ENCODE assay signal across 21 cellular contexts in genomic region chr5:113161806-113162205, GRCh38.
DNase-seq lines count a peak whose midpoint lies in the region; ATAC-seq, FAIRE-seq and TF ChIP-seq lines count a peak whose summit lies in the region.
"Had no signal": no experiment of that assay in that cellular context is flagged by ENCODE, and none has a peak within 500 bp of the region (broad histone marks: within the 10 kb centered on the region; RNA-seq: fewer than 3 reads in every experiment).

No MANE protein-coding gene starts in this region.

- no peaks in the 10 kb centered on the region for H3K4me1 Mint-ChIP-seq in Caco-2 (ENCODE audit: low read depth, unreplicated experiment)

- peak overlapping the region; percentile 83 for H3K4me2 ChIP-seq in keratinocyte (ENCODE audit: control insufficient read depth, extremely low read depth, insufficient read depth, low read depth, low read length)

- BruUV-seq in Caco-2 (replicated peaks; lab: Mats Ljungman, UMichigan), result no TSS peak

- H3K27ac Mint-ChIP-seq in Caco-2 (ENCODE audit: unreplicated experiment), result no peak overlapping the region
- H3K27ac Mint-ChIP-seq: CD4-positive, alpha-beta T cell had no signal

- peak overlapping the region; percentile 95 for H3K27ac ChIP-seq in keratinocyte (ENCODE audit: control insufficient read depth, insufficient read depth, low read length)
- H3K27ac ChIP-seq: GM23248, Peyer's patch, upper lobe of right lung had no signal

- peak; percentile 65 for DNase-seq in DMS 273 treated with DMSO at 0.1 percent for 48 hours (lab: John Stamatoyannopoulos, UW)
- DNase-seq in NCI-H1694 treated with DMSO at 0.1 percent for 48 hours (lab: John Stamatoyannopoulos, UW), result peak; percentile 60
- DNase-seq in epithelial cell of esophagus (ENCODE audit: low read depth), result peak; percentile 95
- peak; percentile 63 for DNase-seq in keratinocyte (ENCODE audit: low read depth, low spot score)
- no peak for DNase-seq in pons (ENCODE audit: low spot score)
- DNase-seq in Caco-2, result no peak
- DNase-seq in omental fat pad (ENCODE audit: low spot score), result no peak
- DNase-seq: anterior cingulate cortex; CD4-positive, alpha-beta T cell; DMS79; effector memory CD4-positive, alpha-beta T cell; GM23248; hypothalamus; midbrain; NCI-H187; Peyer's patch; stimulated activated CD4-positive, alpha-beta T cell treated with anti-CD3 and anti-CD28 coated beads, Interleukin-15, amount 100 ng/mL, for 24 hours; stimulated activated naive CD4-positive, alpha-beta T cell treated with Interleukin-2 at 50 U/mL for 16 hours; upper lobe of right lung had no signal

- peaks cover 17% of the 10 kb centered on the region for H3K27me3 Mint-ChIP-seq in Caco-2 (ENCODE audit: insufficient read depth, unreplicated experiment)
- H3K27me3 Mint-ChIP-seq: CD4-positive, alpha-beta T cell had no signal

- intact Hi-C loops in Caco-2 (cut with micrococcal nuclease; ENCODE audit: unreplicated experiment), result no loop called here

- H4K20me1 ChIP-seq in keratinocyte (ENCODE audit: control insufficient read depth, extremely low read depth, insufficient read depth, low read length), result no peaks in the 10 kb centered on the region

- no peak overlapping the region for H3K4me3 ChIP-seq in epithelial cell of esophagus (ENCODE audit: low read length)
- H3K4me3 ChIP-seq in keratinocyte (ENCODE audit: control insufficient read depth in 2 of 3, extremely low read depth in 1 of 3, insufficient read depth in 2 of 3, low read depth in 1 of 3, low read length in 3 of 3), result peak overlapping the region in 1 of 3 experiments; percentile 17
- no peak overlapping the region for H3K4me3 ChIP-seq in Caco-2 (ENCODE audit: low read depth, low read length)
- H3K4me3 ChIP-seq: GM23248, Peyer's patch, upper lobe of right lung had no signal

- H3K4me1 ChIP-seq in keratinocyte (ENCODE audit: control insufficient read depth, extremely low read depth, insufficient read depth, low read length) (peaks cover 57% of the 10 kb centered on the region), Caco-2 (no peaks in the 10 kb centered on the region)
- H3K4me1 ChIP-seq: Peyer's patch, upper lobe of right lung had no signal

- dilution Hi-C loops in keratinocyte (cut with MboI; ENCODE audit: extremely low pct_ligation_motif_present, low sequenced_read_pairs), result no loop called here

- TF ChIP-seq CTCF in epithelial cell of esophagus (IDR thresholded peaks at IDR 0.05; ENCODE audit: insufficient read depth, low read depth, low read length, missing control alignments) (no peak), keratinocyte (optimal IDR thresholded peaks at IDR 0.05 in 1 of 3, IDR thresholded peaks at IDR 0.05 in 1 of 3, conservative IDR thresholded peaks at IDR 0.05 in 1 of 3; ENCODE audit: extremely low read depth in 1 of 3, insufficient read depth in 2 of 3, low read length in 3 of 3) (no peak), Caco-2 (IDR thresholded peaks at IDR 0.05; ENCODE audit: insufficient read depth in 1 of 2, low read depth in 1 of 2, low read length in 1 of 2, severe bottlenecking in 1 of 2, unreplicated experiment in 1 of 2) (no peak), omental fat pad (IDR thresholded peaks at IDR 0.05) (no peak)

- peaks cover 3% of the 10 kb centered on the region for H3K9me1 ChIP-seq in keratinocyte (ENCODE audit: control insufficient read depth, extremely low read depth, insufficient read depth, low read length)

- no peaks in the 10 kb centered on the region for H3K27me3 ChIP-seq in keratinocyte (ENCODE audit: control insufficient read depth, extremely low read depth, insufficient read depth, low read length)
- H3K27me3 ChIP-seq in Caco-2 (replicated peaks; ENCODE audit: control insufficient read depth, insufficient read depth, low read length), result no peaks in the 10 kb centered on the region
- H3K27me3 ChIP-seq: Peyer's patch, upper lobe of right lung had no signal

- H3K9ac ChIP-seq in keratinocyte (ENCODE audit: control insufficient read depth, extremely low read depth, insufficient read depth, low read length), result peak overlapping the region; percentile 71
- H3K9ac ChIP-seq: GM23248 had no signal

- POLR2A ChIA-PET in Caco-2 (lab: Charles Lee), result no interaction called here

- CTCF ChIA-PET in Caco-2 (lab: Charles Lee), result no interaction called here

- H3K36me3 Mint-ChIP-seq in Caco-2 (ENCODE audit: insufficient read depth, unreplicated experiment), result no peaks in the 10 kb centered on the region

- H3K9me3 Mint-ChIP-seq in Caco-2 (ENCODE audit: unreplicated experiment), result no peaks in the 10 kb centered on the region
- H3K9me3 Mint-ChIP-seq: CD4-positive, alpha-beta T cell had no signal

- peaks cover 54% of the 10 kb centered on the region for H3K79me2 ChIP-seq in keratinocyte (ENCODE audit: control insufficient read depth, insufficient read depth, low read length)

- ATAC-seq in GM19463 (IDR thresholded peaks at IDR 0.05; ENCODE audit: unreplicated experiment), result no peak
- no peak for ATAC-seq in omental fat pad (ENCODE audit: low FRiP score)
- ATAC-seq: upper lobe of right lung had no signal

- H3K36me3 ChIP-seq in keratinocyte (ENCODE audit: control insufficient read depth in 2 of 2, extremely low read depth in 1 of 2, insufficient read depth in 2 of 2, low read length in 2 of 2) (peaks cover 0 to 2% of the 10 kb centered on the region in 2 experiments), Caco-2 (ENCODE audit: control insufficient read depth, insufficient read depth, low read length) (no peaks in the 10 kb centered on the region)
- H3K36me3 ChIP-seq: Peyer's patch, upper lobe of right lung had no signal

- no peak overlapping the region for H3K4me3 Mint-ChIP-seq in Caco-2 (ENCODE audit: unreplicated experiment)
- H3K4me3 Mint-ChIP-seq: CD4-positive, alpha-beta T cell had no signal

- no peak overlapping the region for H2AFZ ChIP-seq in keratinocyte (ENCODE audit: control insufficient read depth, low read length)
- H2AFZ ChIP-seq: GM23248 had no signal

- H3K9me3 ChIP-seq in keratinocyte (ENCODE audit: control insufficient read depth, low read depth, low read length), result no peaks in the 10 kb centered on the region
- H3K9me3 ChIP-seq in Caco-2, result no peaks in the 10 kb centered on the region
- H3K9me3 ChIP-seq: Peyer's patch, upper lobe of right lung had no signal

- peak; percentile 99 for FAIRE-seq in keratinocyte (lab: Jason Lieb, UNC)
- FAIRE-seq: TTC549 had no signal

Comparison
In these comparisons a context has a peak if more than half of its experiments do, and no peak if none do; other contexts are left out.
1. DNase-seq: peak in DMS 273 treated with DMSO at 0.1 percent for 48 hours (single experiment), NCI-H1694 treated with DMSO at 0.1 percent for 48 hours (single experiment), epithelial cell of esophagus (single experiment) and keratinocyte (single experiment); none in pons (single experiment), Caco-2 (0 of 2) and omental fat pad (single experiment).